In genomic region chr12:4267904-4268548, GRCh38 we compare ENCODE assay signal across 9 cellular contexts. TPM values are rescaled to one million over a fixed set of nuclear protein-coding genes. Genes with fewer than 3 reads are reported as not detected.
DNase-seq lines count a peak whose midpoint lies in the region; ATAC-seq and TF ChIP-seq lines count a peak whose summit lies in the region.
"Had no signal": no experiment of that assay in that cellular context is flagged by ENCODE, and none has a peak within 500 bp of the region (broad histone marks: within the 10 kb centered on the region; RNA-seq: fewer than 3 reads in every experiment).

No MANE protein-coding gene starts in this region.

- peak overlapping the region; percentile 70 for H3K9ac ChIP-seq in adipocyte (ENCODE audit: low read length)
- H3K9ac ChIP-seq in muscle layer of colon (ENCODE audit: low read length) = peak overlapping the region; percentile 75

- H3K4me3 ChIP-seq in right cardiac atrium (ENCODE audit: low read length) = peak overlapping the region; percentile 75
- peak overlapping the region; percentile 82 for H3K4me3 ChIP-seq in adipocyte (ENCODE audit: low read length)
- peak overlapping the region in 1 of 2 donors; percentile 87 for H3K4me3 ChIP-seq in muscle layer of colon (ENCODE audit: low read depth in 1 of 2, low read length in 2 of 2)
- peak overlapping the region; percentile 50 to 80 for H3K4me3 ChIP-seq in vagina

- peaks cover 4% of the 10 kb centered on the region for H3K4me1 ChIP-seq in right cardiac atrium (ENCODE audit: control insufficient read depth, insufficient read depth, low read length)
- H3K4me1 ChIP-seq in adipocyte (ENCODE audit: control insufficient read depth, insufficient read depth, low read length) = peaks cover 27% of the 10 kb centered on the region
- H3K4me1 ChIP-seq in muscle layer of colon (ENCODE audit: insufficient read depth, low read length) = peaks cover 14% of the 10 kb centered on the region
- peaks cover 30% of the 10 kb centered on the region for H3K4me1 ChIP-seq in vagina

- TF ChIP-seq CTCF in vagina (IDR thresholded peaks at IDR 0.05) = no peak

- TF ChIP-seq POLR2A in vagina (IDR thresholded peaks at IDR 0.05) = no peak

- H3K36me3 ChIP-seq in adipocyte (ENCODE audit: control insufficient read depth, insufficient read depth, low read length, severe bottlenecking) (no peaks in the 10 kb centered on the region), muscle layer of colon (ENCODE audit: insufficient read depth, low read length) (no peaks in the 10 kb centered on the region), vagina (no peaks in the 10 kb centered on the region)

- intact Hi-C loops in right cardiac atrium (cut with DNase I) (loop anchor here in 1 of 4 donors (10.0 kb wide), 1 partner anchor 123 kb away; no protein-coding TSS in a partner anchor), left cardiac atrium (cut with DNase I) (no loop called here), vagina (cut with DNase I) (no loop called here)

- ATAC-seq in right cardiac atrium (no peak), left cardiac atrium (no peak), GM21367 (IDR thresholded peaks at IDR 0.05; ENCODE audit: unreplicated experiment) (no peak)

- 48% methylated on average over 1 of the region's 1 CpG for WGBS in right cardiac atrium

- no peak overlapping the region for H3K27ac ChIP-seq in right cardiac atrium (ENCODE audit: low read length)
- peak overlapping the region; percentile 77 for H3K27ac ChIP-seq in muscle layer of colon (ENCODE audit: low read depth, low read length)
- H3K27ac ChIP-seq in vagina = peak overlapping the region; percentile 97

- H3K27me3 ChIP-seq in right cardiac atrium (ENCODE audit: control insufficient read depth, insufficient read depth) (no peaks in the 10 kb centered on the region), adipocyte (replicated peaks; ENCODE audit: control insufficient read depth, insufficient read depth, low read length) (peaks cover 51% of the 10 kb centered on the region), muscle layer of colon (ENCODE audit: control insufficient read depth in 1 of 2, insufficient read depth in 2 of 2, low read length in 2 of 2) (no peaks in the 10 kb centered on the region), vagina (no peaks in the 10 kb centered on the region)

- H3K9me3 ChIP-seq in right cardiac atrium (ENCODE audit: control insufficient read depth, low read length) (no peaks in the 10 kb centered on the region), adipocyte (ENCODE audit: control insufficient read depth, low read length) (no peaks in the 10 kb centered on the region), muscle layer of colon (ENCODE audit: low read length) (no peaks in the 10 kb centered on the region), vagina (no peaks in the 10 kb centered on the region)

- no peak for DNase-seq in right cardiac atrium
- no peak for DNase-seq in left cardiac atrium
- DNase-seq in adipocyte (ENCODE audit: low read depth) = peak; percentile 3
- DNase-seq in vagina (ENCODE audit: extremely low spot score in 2 of 2) = no peak
- no peak for DNase-seq in HuH-7.5 (ENCODE audit: low spot score)
- DNase-seq in NCI-H2227 (lab: John Stamatoyannopoulos, UW; ENCODE audit: unreplicated experiment) = no peak
- DNase-seq: DMS79 treated with DMSO at 0.1 percent for 48 hours had no signal

RNA-seq across cellular contexts. Expression of gene CCND2, which starts 5.5 kb away (rescaled TPM):
- total RNA-seq in right cardiac atrium (100 to 1,000 TPM; 200 to 255 (median 218) TPM), left cardiac atrium (100 to 1,000 TPM; 170 to 202 TPM), vagina (57.5 TPM)
- 44.3 TPM for polyA plus RNA-seq in right cardiac atrium

RNA-seq across cellular contexts. Expression of gene TIGAR, which starts 53.0 kb away (rescaled TPM):
- total RNA-seq in right cardiac atrium = 10 to 100 TPM in 2 of 4 donors, 1 to 10 TPM in 2; 8.6 to 14.5 (median 11.1) TPM
- polyA plus RNA-seq in right cardiac atrium = 4.9 TPM
- total RNA-seq in left cardiac atrium = 10 to 100 TPM in 1 of 2 donors, 1 to 10 TPM in 1; 9.7 to 14.0 TPM
- 0.98 TPM for total RNA-seq in vagina
